In the genomic region with DNA sequence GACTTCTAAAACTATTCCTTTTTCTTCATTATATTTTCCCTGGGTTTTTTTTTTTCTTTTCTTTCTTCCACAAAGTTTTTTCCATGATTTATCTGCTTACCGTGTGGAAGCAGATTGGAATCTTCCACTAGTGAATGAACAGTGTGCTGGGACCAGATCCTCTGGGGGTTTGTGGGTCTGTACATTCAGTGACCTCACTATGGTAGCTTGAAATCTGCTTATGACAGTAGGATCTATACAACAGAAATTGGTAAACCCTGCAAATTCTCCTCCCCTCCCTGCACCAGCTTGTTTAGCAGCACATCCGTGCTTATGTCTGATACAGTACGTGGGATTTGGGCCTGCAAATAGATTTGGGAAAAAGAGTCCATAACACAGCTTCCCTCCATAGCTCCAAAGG, we compare ENCODE assay signal across 20 cellular contexts. TPM values are rescaled to one million over a fixed set of nuclear protein-coding genes. Genes with fewer than 3 reads are reported as not detected.
"Had no signal": no experiment of that assay in that cellular context is flagged by ENCODE, and none has a peak within 500 bp of the region (broad histone marks: within the 10 kb centered on the region; RNA-seq: fewer than 3 reads in every experiment).

No MANE protein-coding gene starts in this region.

- H3K9me3 ChIP-seq: mucosa of descending colon, neutrophil, right atrium auricular region had no signal

- H3K36me3 ChIP-seq: neutrophil, right atrium auricular region had no signal

- H3K4me3 Mint-ChIP-seq: endodermal cell; naive thymus-derived CD8-positive, alpha-beta T cell; type B pancreatic cell had no signal

- H3K36me3 Mint-ChIP-seq: naive thymus-derived CD8-positive, alpha-beta T cell; type B pancreatic cell had no signal

- H3K27me3 ChIP-seq: neutrophil, right atrium auricular region had no signal

- DNase-seq: effector CD4-positive, alpha-beta T cell; endodermal cell; erythroblast; foreskin keratinocyte; head of caudate nucleus; hippocampal formation; mammary epithelial cell; mucosa of descending colon; naive thymus-derived CD8-positive, alpha-beta T cell; posterior cingulate gyrus; small intestine; stimulated activated CD4-positive, alpha-beta T cell treated with anti-CD3 and anti-CD28 coated beads, Interleukin-2, amount 100 ng/mL, for 48 hours; stimulated activated naive CD4-positive, alpha-beta T cell treated with Interleukin-2 at 50 U/mL for 16 hours had no signal

- H3K4me3 ChIP-seq: coronary artery, mucosa of descending colon, right atrium auricular region had no signal

- H3K27me3 Mint-ChIP-seq: naive thymus-derived CD8-positive, alpha-beta T cell had no signal

- H3K27ac Mint-ChIP-seq: endodermal cell; naive thymus-derived CD8-positive, alpha-beta T cell; type B pancreatic cell had no signal

- H3K9me3 Mint-ChIP-seq: endodermal cell, type B pancreatic cell had no signal

- H3K4me1 ChIP-seq: foreskin keratinocyte, right atrium auricular region had no signal

- H3K4me1 Mint-ChIP-seq: naive thymus-derived CD8-positive, alpha-beta T cell had no signal

- H3K27ac ChIP-seq: coronary artery, foreskin keratinocyte, neutrophil, right atrium auricular region had no signal

RNA-seq across cellular contexts. Expression of a gene that starts 26.0 kb away (rescaled TPM):
- total RNA-seq: dermis microvascular lymphatic vessel endothelial cell; endothelial cell of umbilical vein; foreskin keratinocyte; left lobe of liver; naive thymus-derived CD8-positive, alpha-beta T cell had no signal
- polyA plus RNA-seq: foreskin keratinocyte; naive thymus-derived CD8-positive, alpha-beta T cell had no signal
